22 cellular contexts compared by ENCODE assay signal in genomic region chr6:158076548-158076947, GRCh38.
"Had no signal": no experiment of that assay in that cellular context is flagged by ENCODE, and none has a peak within 500 bp of the region (broad histone marks: within the 10 kb centered on the region; RNA-seq: fewer than 3 reads in every experiment).

No MANE protein-coding gene starts in this region.

- H3K27me3 ChIP-seq: MG63 had no signal

- H3K4me3 ChIP-seq: MG63 had no signal

- DNase-seq: KBM-7, MG63, NCI-H1092, NCI-H1105 treated with DMSO at 0.1 percent for 48 hours, NCI-H1417 treated with DMSO at 0.1 percent for 48 hours, NCI-H146, NCI-H1694 treated with DMSO at 0.1 percent for 48 hours, NCI-H1930, NCI-H2081, NCI-H2107, NCI-H2171, NCI-H226, NCI-H446, NCI-H510A, NCI-H524 treated with DMSO at 0.1 percent for 48 hours, NCI-H69, NCI-H774, PC-3, SHP77, SK-N-SH had no signal

- ATAC-seq: Panc1, PC-3 had no signal

- H3K27ac ChIP-seq: RWPE1 had no signal

- H3K4me2 ChIP-seq: SK-N-SH had no signal

- H3K9ac ChIP-seq: SK-N-SH had no signal

- H3K9me3 ChIP-seq: MG63, SK-N-SH had no signal
